ENCODE assay signal across 8 cellular contexts in the genomic region with DNA sequence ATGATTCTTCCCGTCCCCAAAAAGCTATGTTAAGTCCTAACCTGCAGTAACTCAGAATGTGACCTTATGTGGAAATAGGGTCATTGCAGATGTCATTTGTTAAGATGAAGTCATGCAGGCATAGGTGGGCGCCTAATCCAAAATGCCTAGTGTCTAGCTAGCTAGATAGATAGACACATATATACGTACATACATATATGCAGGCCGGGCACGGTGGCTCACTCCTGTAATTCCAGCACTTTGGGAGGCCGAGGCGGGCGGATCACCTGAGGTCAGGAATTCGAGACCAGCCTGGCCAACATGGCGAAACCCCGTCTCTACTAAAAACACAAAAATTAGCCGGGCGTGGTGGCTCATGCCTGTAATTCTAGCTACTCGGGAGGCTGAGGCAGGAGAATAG. TPM values are rescaled to one million over a fixed set of nuclear protein-coding genes. Genes with fewer than 3 reads are reported as not detected.
DNase-seq lines count a peak whose midpoint lies in the region; ATAC-seq and TF ChIP-seq lines count a peak whose summit lies in the region.
"Not testable (repeated sequence)": the region's sequence is repeated elsewhere in the genome, so short reads cannot be mapped to it uniquely, and the experiment has no call there.

No MANE protein-coding gene starts in this region.

- H3K4me2 ChIP-seq in Loucy (ENCODE audit: low read depth, low read length, poor library complexity, severe bottlenecking), result peak overlapping the region; percentile 80
- H3K4me2 ChIP-seq in fibroblast of lung (ENCODE audit: extremely low read depth, insufficient read depth, low read length), result peak overlapping the region; percentile 90

- not testable (repeated sequence) for H3K27ac Mint-ChIP-seq in Caco-2 (ENCODE audit: unreplicated experiment)
- peak overlapping the region; percentile 93 for H3K27ac Mint-ChIP-seq in memory B cell

- not testable (repeated sequence) for ATAC-seq in memory B cell (ENCODE audit: low read depth); psoas muscle

- H3F3A ChIP-seq in Loucy (ENCODE audit: low read depth), result not testable (repeated sequence)

- H3K27me3 ChIP-seq in Caco-2 (replicated peaks; ENCODE audit: control insufficient read depth, insufficient read depth, low read length); Loucy (ENCODE audit: insufficient read depth, low read length, poor library complexity, severe bottlenecking); WERI-Rb-1 (ENCODE audit: insufficient read depth, low read depth, severe bottlenecking); ascending aorta; fibroblast of lung (ENCODE audit: control insufficient read depth, insufficient read depth, low read length); psoas muscle (ENCODE audit: insufficient read depth in 3 of 3, low read length in 2 of 3); tibial nerve: not testable (repeated sequence)

- not testable (repeated sequence) for TF ChIP-seq EP300 in tibial nerve (IDR thresholded peaks at IDR 0.05)

- H3K4me1 ChIP-seq in Caco-2, result peaks cover 13% of the 10 kb centered on the region
- H3K4me1 ChIP-seq in Loucy (ENCODE audit: insufficient read depth, low read length, poor library complexity, severe bottlenecking), result peaks cover 32% of the 10 kb centered on the region
- not testable (repeated sequence) for H3K4me1 ChIP-seq in ascending aorta; fibroblast of lung (ENCODE audit: control insufficient read depth, extremely low read depth, insufficient read depth, low read length)
- H3K4me1 ChIP-seq in psoas muscle, result peaks cover 14% of the 10 kb centered on the region
- H3K4me1 ChIP-seq in tibial nerve, result peaks cover 0 to 30% (median 16%) of the 10 kb centered on the region in 4 donors

- not testable (repeated sequence) for H3K9me3 ChIP-seq in Caco-2; Loucy (ENCODE audit: insufficient read depth, low read depth, low read length); WERI-Rb-1 (ENCODE audit: severe bottlenecking); ascending aorta; fibroblast of lung (ENCODE audit: control insufficient read depth, insufficient read depth, low read depth, low read length); psoas muscle; tibial nerve

- H3K27ac ChIP-seq in WERI-Rb-1 (peak overlapping the region; percentile 82; the same call in 1 of the 2 replicates), ascending aorta (peak overlapping the region; percentile 80 to 93), fibroblast of lung (ENCODE audit: insufficient read depth, low read length) (peak overlapping the region; percentile 76), psoas muscle (peak overlapping the region; percentile 82), tibial nerve (peak overlapping the region; percentile 91 to 99 (median 94))

- intact Hi-C loops in Caco-2 (cut with micrococcal nuclease; ENCODE audit: unreplicated experiment), result not testable (repeated sequence)
- intact Hi-C loops in ascending aorta (cut with DNase I) (loop anchor here (5.0 to 10.0 kb wide), 4 partner anchors 152 to 989 kb away; partner anchors contain the start of genes SMPD1 and TRIM3), psoas muscle (cut with DNase I) (loop anchor here in 1 of 2 donors (5.0 kb wide), 2 partner anchors 67 to 152 kb away; partner anchors contain the start of gene TPP1)

- not testable (repeated sequence) for BruUV-seq in Caco-2 (replicated peaks; lab: Mats Ljungman, UMichigan)

- not testable (repeated sequence) for H3K27me3 Mint-ChIP-seq in Caco-2 (ENCODE audit: insufficient read depth, unreplicated experiment); memory B cell

- not testable (repeated sequence) for H3K4me3 ChIP-seq in Caco-2 (ENCODE audit: low read depth, low read length)
- H3K4me3 ChIP-seq in Loucy (ENCODE audit: low read length, poor library complexity, severe bottlenecking) (peak overlapping the region; percentile 95), WERI-Rb-1 (ENCODE audit: low read depth, low read length) (peak overlapping the region; percentile 83), ascending aorta (peak overlapping the region; percentile 81 to 90), fibroblast of lung (replicated peaks in 1 of 4; ENCODE audit: control extremely low read depth in 1 of 4, insufficient read depth in 1 of 4, low read depth in 3 of 4, low read length in 4 of 4) (peak overlapping the region in 2 of 4 experiments; percentile 53 to 61), psoas muscle (peak overlapping the region; percentile 96), tibial nerve (peak overlapping the region in 2 of 4 donors; percentile 70 to 72)

- TF ChIP-seq CTCF in Caco-2 (IDR thresholded peaks at IDR 0.05; ENCODE audit: insufficient read depth in 1 of 2, low read depth in 1 of 2, low read length in 1 of 2, severe bottlenecking in 1 of 2, unreplicated experiment in 1 of 2); Loucy (conservative IDR thresholded peaks at IDR 0.05; ENCODE audit: low read length); WERI-Rb-1 (IDR thresholded peaks at IDR 0.05; ENCODE audit: low read depth, low read length); ascending aorta (IDR thresholded peaks at IDR 0.05); fibroblast of lung (conservative IDR thresholded peaks at IDR 0.05 in 1 of 2, IDR thresholded peaks at IDR 0.05 in 1 of 2; ENCODE audit: low read depth in 1 of 2, low read length in 2 of 2); psoas muscle (IDR thresholded peaks at IDR 0.05); tibial nerve (IDR thresholded peaks at IDR 0.05): not testable (repeated sequence)

- POLR2A ChIA-PET in Caco-2 (lab: Charles Lee), result not testable (repeated sequence)

- not testable (repeated sequence) for DNase-seq in Caco-2; WERI-Rb-1; ascending aorta (ENCODE audit: low spot score in 2 of 2); fibroblast of lung (ENCODE audit: low read depth in 2 of 2); memory B cell (ENCODE audit: low spot score in 2 of 2); psoas muscle; tibial nerve (ENCODE audit: low spot score in 2 of 2)

- TF ChIP-seq POLR2A in tibial nerve (IDR thresholded peaks at IDR 0.05), result not testable (repeated sequence)

- not testable (repeated sequence) for H3K36me3 ChIP-seq in Caco-2 (ENCODE audit: control insufficient read depth, insufficient read depth, low read length); Loucy (ENCODE audit: insufficient read depth, low read length); ascending aorta; fibroblast of lung (ENCODE audit: control insufficient read depth, insufficient read depth, low read length)
- H3K36me3 ChIP-seq in WERI-Rb-1 (peaks cover 30% of the 10 kb centered on the region), psoas muscle (ENCODE audit: insufficient read depth in 1 of 2, low read depth in 1 of 2) (peaks cover 4 to 22% of the 10 kb centered on the region in 2 donors), tibial nerve (peaks cover 0 to 29% (median 0%) of the 10 kb centered on the region in 3 donors)

- not testable (repeated sequence) for H3K9me2 ChIP-seq in Loucy (replicated peaks; ENCODE audit: low read depth, low read length)

- 88 to 94% (median 91%) methylated on average over 14 of the region's 14 CpGs for WGBS in psoas muscle, 3 donors
- 90 to 91% methylated on average over 14 of the region's 14 CpGs for WGBS in tibial nerve, 2 donors

- H3K9ac ChIP-seq in Loucy (ENCODE audit: low read depth, low read length, poor library complexity, severe bottlenecking), result peak overlapping the region; percentile 98
- H3K9ac ChIP-seq in fibroblast of lung (ENCODE audit: insufficient read depth, low read length), result not testable (repeated sequence)

- not testable (repeated sequence) for H3K9me3 Mint-ChIP-seq in Caco-2 (ENCODE audit: unreplicated experiment); memory B cell

- CTCF ChIA-PET in Caco-2 (lab: Charles Lee), result interaction anchor here (1.2 to 1.6 kb wide), 2 partner anchors 65 to 305 kb away, joined by 9 to 31 read pairs; partner anchors contain the start of gene TPP1

- peaks cover 40% of the 10 kb centered on the region for H3K79me2 ChIP-seq in Loucy (ENCODE audit: insufficient read depth, low read length)
- H3K79me2 ChIP-seq in fibroblast of lung (ENCODE audit: control insufficient read depth, insufficient read depth, low read length), result peaks cover 26% of the 10 kb centered on the region

- H3K4me1 Mint-ChIP-seq in Caco-2 (ENCODE audit: low read depth, unreplicated experiment), result not testable (repeated sequence)
- peaks cover 10% of the 10 kb centered on the region for H3K4me1 Mint-ChIP-seq in memory B cell

- peaks cover 31% of the 10 kb centered on the region for H4K20me1 ChIP-seq in Loucy (ENCODE audit: insufficient read depth, low read length, poor library complexity, severe bottlenecking)
- not testable (repeated sequence) for H4K20me1 ChIP-seq in fibroblast of lung (ENCODE audit: control insufficient read depth, extremely low read depth, insufficient read depth, low read length)

- H2AFZ ChIP-seq in Loucy (ENCODE audit: low read length), result peak overlapping the region; percentile 98
- H2AFZ ChIP-seq in fibroblast of lung (ENCODE audit: low read length), result not testable (repeated sequence)

- H3K4me3 Mint-ChIP-seq in Caco-2 (ENCODE audit: unreplicated experiment) (peak overlapping the region; percentile 100), memory B cell (peak overlapping the region; percentile 66)

- H3K36me3 Mint-ChIP-seq in Caco-2 (ENCODE audit: insufficient read depth, unreplicated experiment), result peaks cover 32% of the 10 kb centered on the region
- H3K36me3 Mint-ChIP-seq in memory B cell, result not testable (repeated sequence)

RNA-seq across cellular contexts. Expression of gene MRPL17, which starts 0.9 kb away (rescaled TPM):
- total RNA-seq in Caco-2 (2022) (57.8 and 60.8 TPM in 2 replicates), ascending aorta (12.9 TPM), fibroblast of lung (44.9 and 53.2 TPM in 2 replicates), psoas muscle (10 to 100 TPM; 27.2 to 44.8 (median 38.8) TPM), tibial nerve (10 to 100 TPM; 17.3 to 24.6 (median 21.6) TPM)
- polyA plus RNA-seq in fibroblast of lung (44.4 and 73.0 TPM in 2 replicates), psoas muscle (10 to 100 TPM; 43.0 to 95.6 (median 47.0) TPM)
- 71.5 and 111 TPM in 2 replicates for polyA plus RNA-seq in fibroblast of lung (2012)
- polyA minus RNA-seq in fibroblast of lung (ENCODE audit: low replicate concordance), result 20.9 and 54.4 TPM in 2 replicates

RNA-seq across cellular contexts. Expression of gene DCHS1, which starts 28.5 kb away (rescaled TPM):
- total RNA-seq in Caco-2 (2022) (1.7 and 2.0 TPM in 2 replicates), ascending aorta (58.0 TPM), fibroblast of lung (11.0 and 23.9 TPM in 2 replicates), psoas muscle (1 to 10 TPM; 3.2 to 7.2 (median 5.4) TPM), tibial nerve (10 to 100 TPM; 12.6 to 27.8 (median 20.1) TPM)
- polyA plus RNA-seq in fibroblast of lung (0.92 and 5.0 TPM in 2 replicates), psoas muscle (1 to 10 TPM in 2 of 3 donors, under 1 TPM in 1; 0.98 to 1.7 (median 1.1) TPM)
- 1.9 and 8.5 TPM in 2 replicates for polyA plus RNA-seq in fibroblast of lung (2012)
- polyA minus RNA-seq in fibroblast of lung (ENCODE audit: low replicate concordance), result 17.9 and 76.9 TPM in 2 replicates
